ENCODE assay signal across 1 cellular context in genomic region chr7:64636386-64636785, GRCh38.
TF ChIP-seq lines count a peak whose summit lies in the region.

No MANE protein-coding gene starts in this region.

TF ChIP-seq in HepG2, 621 proteins besides CTCF, POLR2A, EP300 and RAD21:
- no peak for TF ChIP-seq CENPBD1 (CRISPR knock-in tag; IDR thresholded peaks at IDR 0.05; ENCODE audit: borderline replicate concordance, low read depth)
- no peak for TF ChIP-seq TEAD3 (CRISPR knock-in tag; optimal IDR thresholded peaks at IDR 0.05; ENCODE audit: borderline replicate concordance)
- TF ChIP-seq ZSCAN5A (CRISPR knock-in tag; IDR thresholded peaks at IDR 0.05; ENCODE audit: borderline replicate concordance) = no peak
- TF ChIP-seq REPIN1 (CRISPR knock-in tag; IDR thresholded peaks at IDR 0.05; ENCODE audit: borderline replicate concordance, low read depth) = no peak
- no peak for TF ChIP-seq ZNF567 (CRISPR knock-in tag; IDR thresholded peaks at IDR 0.05; ENCODE audit: borderline replicate concordance)
- no peak for TF ChIP-seq FOXM1 (CRISPR knock-in tag; IDR thresholded peaks at IDR 0.05)
